Comparison of ENCODE assay signal across 7 cellular contexts in the genomic region with DNA sequence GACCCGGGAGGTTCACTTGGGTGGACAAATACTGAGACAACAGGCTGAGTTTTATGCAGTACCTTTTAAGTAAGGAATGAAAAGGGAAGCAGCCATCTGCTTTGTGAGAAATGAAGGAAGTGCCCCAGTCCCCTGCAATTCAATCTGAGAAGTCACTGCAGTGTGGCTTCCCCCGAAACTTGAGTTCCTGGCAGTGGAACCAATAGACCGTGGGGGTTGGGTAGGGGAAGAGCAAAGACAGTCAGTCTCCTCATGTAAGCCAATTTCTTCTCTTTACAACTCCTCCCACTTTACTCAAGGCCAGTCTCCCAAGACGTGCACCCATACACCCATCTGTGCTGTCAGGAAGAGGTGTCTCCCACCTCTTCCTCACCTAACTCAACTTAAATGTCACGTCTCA.
DNase-seq lines count a peak whose midpoint lies in the region; ATAC-seq and TF ChIP-seq lines count a peak whose summit lies in the region.

No MANE protein-coding gene starts in this region.

- H3K36me3 ChIP-seq in OCI-LY7 (ENCODE audit: insufficient read depth, low read length) (no peaks in the 10 kb centered on the region), osteoblast (ENCODE audit: insufficient read depth, low read length) (no peaks in the 10 kb centered on the region)

- H2AFZ ChIP-seq in OCI-LY7 (ENCODE audit: low read length): no peak overlapping the region
- H2AFZ ChIP-seq in osteoblast (ENCODE audit: low read length): no peak overlapping the region

- ATAC-seq in GM19025 (IDR thresholded peaks at IDR 0.05; ENCODE audit: low read depth, unreplicated experiment): peak; percentile 75
- peak; percentile 82 for ATAC-seq in HG02759 (IDR thresholded peaks at IDR 0.05; ENCODE audit: unreplicated experiment)

- POLR2A ChIA-PET in OCI-LY7 (lab: Charles Lee): no interaction called here

- H3K27ac ChIP-seq in OCI-LY7 (ENCODE audit: low read depth, low read length, poor library complexity, severe bottlenecking) (no peak overlapping the region), osteoblast (ENCODE audit: low read depth, low read length) (no peak overlapping the region)

- no TSS peak for BruUV-seq in OCI-LY7 (replicated peaks; lab: Mats Ljungman, UMichigan)

- CTCF ChIA-PET in OCI-LY7 (lab: Charles Lee; ENCODE audit: unreplicated experiment): no interaction called here

- intact Hi-C loops in OCI-LY7 (cut with micrococcal nuclease; ENCODE audit: unreplicated experiment): no loop called here

- peaks cover 7% of the 10 kb centered on the region for H3K4me1 ChIP-seq in OCI-LY7 (ENCODE audit: insufficient read depth, low read length, poor library complexity, severe bottlenecking)
- no peaks in the 10 kb centered on the region for H3K4me1 ChIP-seq in osteoblast (ENCODE audit: insufficient read depth, low read length)

- no peaks in the 10 kb centered on the region for H4K20me1 ChIP-seq in OCI-LY7 (ENCODE audit: insufficient read depth, low read length)
- no peaks in the 10 kb centered on the region for H4K20me1 ChIP-seq in osteoblast (ENCODE audit: insufficient read depth, low read length)

- no peaks in the 10 kb centered on the region for H3K9me3 ChIP-seq in OCI-LY7 (ENCODE audit: low read length)
- H3K9me3 ChIP-seq in osteoblast (ENCODE audit: low read depth, low read length): no peaks in the 10 kb centered on the region

- H3K27me3 ChIP-seq in osteoblast (ENCODE audit: insufficient read depth, low read length): no peaks in the 10 kb centered on the region

- H3K79me2 ChIP-seq in OCI-LY7 (ENCODE audit: insufficient read depth, low read depth, low read length) (no peaks in the 10 kb centered on the region), osteoblast (ENCODE audit: insufficient read depth, low read length) (no peaks in the 10 kb centered on the region)

- H3K4me2 ChIP-seq in OCI-LY7 (ENCODE audit: low read length): no peak overlapping the region
- no peak overlapping the region for H3K4me2 ChIP-seq in osteoblast (ENCODE audit: insufficient read depth, low read length)

- H3K9me2 ChIP-seq in OCI-LY7 (ENCODE audit: insufficient read depth, low read length): no peaks in the 10 kb centered on the region

- DNase-seq in OCI-LY7 (ENCODE audit: low spot score) (peak; percentile 32), midbrain (lab: John Stamatoyannopoulos, UW) (peak; percentile 11), NCI-H2029 (lab: John Stamatoyannopoulos, UW) (no peak), NCI-H524 (lab: John Stamatoyannopoulos, UW) (no peak), osteoblast (ENCODE audit: insufficient read length, low spot score, missing footprints) (no peak)

- H3K4me3 ChIP-seq in OCI-LY7 (ENCODE audit: low read depth, low read length, poor library complexity, severe bottlenecking): no peak overlapping the region
- no peak overlapping the region for H3K4me3 ChIP-seq in osteoblast (ENCODE audit: insufficient read depth, low read length)

- TF ChIP-seq CTCF in OCI-LY7 (conservative IDR thresholded peaks at IDR 0.05; ENCODE audit: low read length): no peak
- TF ChIP-seq CTCF in osteoblast (IDR thresholded peaks at IDR 0.05; ENCODE audit: extremely low read depth, low read depth, low read length): no peak

Comparison
In these comparisons a context has a peak if more than half of its experiments do, and no peak if none do; other contexts are left out.
1. DNase-seq: peak in OCI-LY7 (single experiment) and midbrain (single experiment); none in NCI-H2029 (single experiment), NCI-H524 (0 of 2) and osteoblast (single experiment).